Comparison of ENCODE assay signal across 8 cellular contexts in the genomic region with DNA sequence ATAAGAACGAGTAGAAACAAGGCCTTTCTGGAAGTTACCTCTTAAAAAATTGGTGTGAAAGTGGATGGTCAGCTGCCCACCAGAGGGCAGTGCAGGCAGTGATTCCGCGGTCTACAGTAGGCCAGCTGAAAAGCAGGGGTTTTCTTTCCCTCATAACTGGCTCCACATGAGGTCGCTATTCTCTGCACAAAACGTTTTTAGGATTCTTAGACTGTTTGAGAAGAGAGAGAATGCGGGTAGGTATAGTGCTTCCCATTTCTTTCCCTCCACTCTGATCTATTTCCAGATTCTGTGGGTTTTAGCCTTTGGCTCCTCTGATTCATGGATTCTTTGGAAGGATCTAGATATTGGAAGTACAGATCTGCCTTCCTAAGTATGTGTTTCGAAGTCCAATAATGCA. TPM values are rescaled to one million over a fixed set of nuclear protein-coding genes. Genes with fewer than 3 reads are reported as not detected.
A peak's percentile ranks its signal among the peaks of the same experiment; 100 is the strongest.
DNase-seq lines count a peak whose midpoint lies in the region; ATAC-seq and TF ChIP-seq lines count a peak whose summit lies in the region.

No MANE protein-coding gene starts in this region.

- no peaks in the 10 kb centered on the region for H3K9me3 ChIP-seq in adipocyte (ENCODE audit: control insufficient read depth, low read length)
- H3K9me3 ChIP-seq in heart left ventricle = peaks cover 0 to 16% (median 0%) of the 10 kb centered on the region in 12 donors

- H3K4me3 ChIP-seq in adipocyte (ENCODE audit: low read length) (no peak overlapping the region), heart left ventricle (no peak overlapping the region)

- intact Hi-C loops in heart left ventricle (cut with DNase I) = loop anchor here (1.0 to 10.0 kb wide), 18 partner anchors 77 to 690 kb away; no protein-coding TSS in a partner anchor

- TF ChIP-seq CTCF in heart left ventricle (IDR thresholded peaks at IDR 0.05) = peak; percentile 89 to 99 (median 98)

- H3K9ac ChIP-seq in adipocyte (ENCODE audit: low read length) = no peak overlapping the region

- H3K27ac ChIP-seq in heart left ventricle = no peak overlapping the region

- TF ChIP-seq POLR2A in heart left ventricle (IDR thresholded peaks at IDR 0.05) = no peak

- H3K36me3 ChIP-seq in adipocyte (ENCODE audit: control insufficient read depth, insufficient read depth, low read length, severe bottlenecking) (no peaks in the 10 kb centered on the region), heart left ventricle (no peaks in the 10 kb centered on the region)

- H3K27me3 ChIP-seq in adipocyte (replicated peaks; ENCODE audit: control insufficient read depth, insufficient read depth, low read length) (no peaks in the 10 kb centered on the region), heart left ventricle (no peaks in the 10 kb centered on the region)

- H3K4me1 ChIP-seq in adipocyte (ENCODE audit: control insufficient read depth, insufficient read depth, low read length) = peaks cover 11% of the 10 kb centered on the region
- peaks cover 0 to 56% (median 4%) of the 10 kb centered on the region in 12 donors for H3K4me1 ChIP-seq in heart left ventricle

- DNase-seq in NCI-H146 (lab: John Stamatoyannopoulos, UW) (peak; percentile 84), SW480 (ENCODE audit: low spot score) (peak; percentile 77), adipocyte (ENCODE audit: low read depth) (peak; percentile 96), heart left ventricle (peak; percentile 72 to 79 (median 75)), putamen (ENCODE audit: low spot score) (peak; percentile 88)

- WGBS in heart left ventricle, 4 donors = 14 to 20% (median 16%) methylated on average over 7 of the region's 7 CpGs

- ATAC-seq in GM18499 (IDR thresholded peaks at IDR 0.05; ENCODE audit: insufficient read depth, unreplicated experiment) = peak; percentile 87
- ATAC-seq in HG02870 (IDR thresholded peaks at IDR 0.05; ENCODE audit: unreplicated experiment) = peak; percentile 70
- ATAC-seq in heart left ventricle = peak; percentile 95 to 98 (median 96)
- no peak for ATAC-seq in GM19463 (IDR thresholded peaks at IDR 0.05; ENCODE audit: unreplicated experiment)

RNA-seq across cellular contexts. Expression of gene FIG4, which starts 14.2 kb away (rescaled TPM):
- 10 to 100 TPM in 6 of 9 donors, 1 to 10 TPM in 3; 6.9 to 17.2 (median 10.4) TPM for total RNA-seq in heart left ventricle
- polyA plus RNA-seq in heart left ventricle = 1 to 10 TPM; 4.8 to 9.3 TPM

RNA-seq across cellular contexts. Expression of gene AK9, which starts 14.3 kb away (rescaled TPM):
- total RNA-seq in heart left ventricle = 10 to 100 TPM in 5 of 9 donors, 1 to 10 TPM in 4; 7.7 to 17.0 (median 10.6) TPM
- 1 to 10 TPM; 6.6 to 6.9 TPM for polyA plus RNA-seq in heart left ventricle
